ENCODE assay signal across 7 cellular contexts in genomic region chr7:81447351-81447952, GRCh38.
A peak's percentile ranks its signal among the peaks of the same experiment; 100 is the strongest.
DNase-seq lines count a peak whose midpoint lies in the region; ATAC-seq and TF ChIP-seq lines count a peak whose summit lies in the region.

No MANE protein-coding gene starts in this region.

- H3K27ac Mint-ChIP-seq in GM23338: no peak overlapping the region

- H3K79me2 ChIP-seq in GM23338 (replicated peaks; ENCODE audit: insufficient read depth): no peaks in the 10 kb centered on the region

- H3K4me3 ChIP-seq in GM23338: no peak overlapping the region
- no peak overlapping the region for H3K4me3 ChIP-seq in brain microvascular endothelial cell (ENCODE audit: low read depth, low read length)

- H3K36me3 Mint-ChIP-seq in GM23338 (ENCODE audit: low read depth): no peaks in the 10 kb centered on the region

- no peaks in the 10 kb centered on the region for H4K20me1 ChIP-seq in GM23338 (replicated peaks; ENCODE audit: insufficient read depth)

- no peaks in the 10 kb centered on the region for H3K4me1 ChIP-seq in GM23338 (ENCODE audit: insufficient read depth)

- H3K27ac ChIP-seq in GM23338 (ENCODE audit: low read depth): no peak overlapping the region
- no peak overlapping the region for H3K27ac ChIP-seq in brain microvascular endothelial cell

- H3K4me3 Mint-ChIP-seq in GM23338: no peak overlapping the region

- no peaks in the 10 kb centered on the region for H3K4me1 Mint-ChIP-seq in GM23338

- DNase-seq in GM23338 (ENCODE audit: low spot score): peak; percentile 74
- peak; percentile 12 for DNase-seq in NCI-H2227 (lab: John Stamatoyannopoulos, UW; ENCODE audit: unreplicated experiment)
- DNase-seq in brain microvascular endothelial cell: peak; percentile 61
- DNase-seq in medulla oblongata (ENCODE audit: extremely low spot score): peak; percentile 38
- no peak for DNase-seq in T1000 (lab: John Stamatoyannopoulos, UW)
- DNase-seq in GM19240 (ENCODE audit: insufficient read length, low spot score): no peak

- H3F3A ChIP-seq in GM23338 (replicated peaks; ENCODE audit: low read depth): no peaks in the 10 kb centered on the region

- H3K9me2 ChIP-seq in GM23338 (ENCODE audit: insufficient read depth): no peaks in the 10 kb centered on the region

- H3K27me3 ChIP-seq in GM23338 (ENCODE audit: insufficient read depth): no peaks in the 10 kb centered on the region
- no peaks in the 10 kb centered on the region for H3K27me3 ChIP-seq in brain microvascular endothelial cell (replicated peaks)

- in situ Hi-C loops in brain microvascular endothelial cell (cut with HindIII; ENCODE audit: low pct_ligation_motif_present, low sequenced_read_pairs): no loop called here

- H3K36me3 ChIP-seq in GM23338 (ENCODE audit: insufficient read depth) (no peaks in the 10 kb centered on the region), brain microvascular endothelial cell (replicated peaks) (no peaks in the 10 kb centered on the region)

- peak; percentile 95 for ATAC-seq in GM23338
- ATAC-seq in HG02938 (IDR thresholded peaks at IDR 0.05; ENCODE audit: unreplicated experiment): no peak

- no peak overlapping the region for H2AFZ ChIP-seq in GM23338

- no peaks in the 10 kb centered on the region for H3K27me3 Mint-ChIP-seq in GM23338 (ENCODE audit: insufficient read depth, low read depth, poor library complexity)

- TF ChIP-seq CTCF in GM23338 (conservative IDR thresholded peaks at IDR 0.05; ENCODE audit: low read depth in 2 of 2) (peak; percentile 61 to 85), brain microvascular endothelial cell (IDR thresholded peaks at IDR 0.05; ENCODE audit: low read depth, low read length, missing control alignments) (peak; percentile 72)

- H3K9me3 Mint-ChIP-seq in GM23338: no peaks in the 10 kb centered on the region

- H3K4me2 ChIP-seq in GM23338: no peak overlapping the region

TF ChIP-seq in GM23338, 12 proteins besides CTCF, POLR2A, EP300 and RAD21:
- TF ChIP-seq EZH2phosphoT487 (IDR thresholded peaks at IDR 0.05; ENCODE audit: unreplicated experiment) (no peak), ZNF114 (CRISPR knock-in tag; IDR thresholded peaks at IDR 0.05) (no peak), REST (IDR thresholded peaks at IDR 0.05; ENCODE audit: unreplicated experiment) (no peak), JUNB (IDR thresholded peaks at IDR 0.05; ENCODE audit: unreplicated experiment) (no peak), NANOG (IDR thresholded peaks at IDR 0.05; ENCODE audit: borderline replicate concordance) (no peak), EZH2 (IDR thresholded peaks at IDR 0.05; ENCODE audit: low read depth, unreplicated experiment) (no peak), CREB1 (CRISPR knock-in tag; IDR thresholded peaks at IDR 0.05; ENCODE audit: low read depth) (no peak), STAT1 (IDR thresholded peaks at IDR 0.05; ENCODE audit: unreplicated experiment) (no peak), ETS1 (IDR thresholded peaks at IDR 0.05) (no peak), ZNF331 (CRISPR knock-in tag; IDR thresholded peaks at IDR 0.05; ENCODE audit: low read depth) (no peak), ZNF462 (CRISPR knock-in tag; IDR thresholded peaks at IDR 0.05) (no peak)
TF ChIP-seq in GM23338: peak in this region for 0.

Comparison
In these comparisons a context has a peak if more than half of its experiments do, and no peak if none do; other contexts are left out.
1. DNase-seq: peak in GM23338 (single experiment), NCI-H2227 (single experiment), brain microvascular endothelial cell (single experiment) and medulla oblongata (single experiment); none in T1000 (single experiment) and GM19240 (single experiment).